In genomic region chr16:12097523-12098428, GRCh38 we compare ENCODE assay signal across 2 cellular contexts.
TF ChIP-seq lines count a peak whose summit lies in the region.

No MANE protein-coding gene starts in this region.

TF ChIP-seq in GM23338, 12 proteins besides CTCF, POLR2A, EP300 and RAD21 (continued from another document):
- TF ChIP-seq ZNF462 (CRISPR knock-in tag; IDR thresholded peaks at IDR 0.05) (no peak), CREB1 (CRISPR knock-in tag; IDR thresholded peaks at IDR 0.05; ENCODE audit: low read depth) (no peak), REST (IDR thresholded peaks at IDR 0.05; ENCODE audit: unreplicated experiment) (no peak), ZNF114 (CRISPR knock-in tag; IDR thresholded peaks at IDR 0.05) (no peak), ZNF331 (CRISPR knock-in tag; IDR thresholded peaks at IDR 0.05; ENCODE audit: low read depth) (no peak), EZH2phosphoT487 (IDR thresholded peaks at IDR 0.05; ENCODE audit: unreplicated experiment) (no peak)

TF ChIP-seq in K562, 482 proteins besides CTCF, POLR2A, EP300 and RAD21 (continued from another document and continues in another):
- TF ChIP-seq JUND (IDR thresholded peaks at IDR 0.05; ENCODE audit: borderline replicate concordance, low read depth, low read length) (peak; percentile 40; the same call in 1 of the 2 replicates), JUND (tag; IDR thresholded peaks at IDR 0.05; ENCODE audit: borderline replicate concordance, low read depth, low read length) (peak; percentile 26; the same call in 1 of the 3 replicates), RBFOX2 (IDR thresholded peaks at IDR 0.05; ENCODE audit: low read depth, low read length) (peak; percentile 36; the same call in 1 of the 2 replicates), RCOR1 (IDR thresholded peaks at IDR 0.05; ENCODE audit: borderline replicate concordance in 1 of 2, low read depth in 2 of 2, low read length in 2 of 2) (peak in 1 of 2 experiments; percentile 66; a peak in 1 of 4 replicates), TAL1 (IDR thresholded peaks at IDR 0.05) (peak; percentile 58), VEZF1 (CRISPR knock-in tag; IDR thresholded peaks at IDR 0.05) (peak; percentile 26; the same call in 1 of the 2 replicates), EGR1 (conservative IDR thresholded peaks at IDR 0.05) (0 out of 2 replicates have a peak, but pooled peaks have one; percentile 15), ASH1L (IDR thresholded peaks at IDR 0.05; ENCODE audit: borderline replicate concordance, low read depth, partially characterized antibody) (no peak), IRF9 (tag; IDR thresholded peaks at IDR 0.05) (0 out of 2 replicates have a peak, but pooled peaks have one; percentile 8), ARID1B (IDR thresholded peaks at IDR 0.05) (peak; percentile 70; the same call in 1 of the 2 replicates), HCFC1 (IDR thresholded peaks at IDR 0.05; ENCODE audit: low read depth, low read length) (no peak), KDM4B (IDR thresholded peaks at IDR 0.05; ENCODE audit: borderline replicate concordance in 2 of 2, low read depth in 1 of 2) (no peak), MEIS2 (IDR thresholded peaks at IDR 0.05; ENCODE audit: partially characterized antibody) (peak; percentile 39), ZNF75A (CRISPR knock-in tag; IDR thresholded peaks at IDR 0.05) (no peak), LEF1 (IDR thresholded peaks at IDR 0.05) (peak; percentile 73; the same call in 1 of the 2 replicates), ARNT (IDR thresholded peaks at IDR 0.05) (0 out of 4 replicates have a peak, but pooled peaks of 1 of the 2 experiments have one; percentile 43), PKNOX1 (IDR thresholded peaks at IDR 0.05) (peak; percentile 37), TOE1 (IDR thresholded peaks at IDR 0.05; ENCODE audit: borderline replicate concordance) (no peak), TOE1 (CRISPR knock-in tag; IDR thresholded peaks at IDR 0.05; ENCODE audit: borderline replicate concordance, low read depth) (no peak), BACH1 (tag; IDR thresholded peaks at IDR 0.05) (0 out of 2 replicates have a peak, but pooled peaks have one; percentile 31), ATF4 (CRISPR knock-in tag; IDR thresholded peaks at IDR 0.05) (peak; percentile 84), KHSRP (IDR thresholded peaks at IDR 0.05) (no peak), CTBP1 (IDR thresholded peaks at IDR 0.05; ENCODE audit: borderline replicate concordance) (peak; percentile 41; the same call in 1 of the 2 replicates), POLR2H (tag; IDR thresholded peaks at IDR 0.05; ENCODE audit: low read depth) (0 out of 2 replicates have a peak, but pooled peaks have one; percentile 28), CREBBP (IDR thresholded peaks at IDR 0.05; ENCODE audit: low read depth, low read length) (no peak), ATF7 (IDR thresholded peaks at IDR 0.05) (peak; percentile 73; the same call in 1 of the 2 replicates), ZNF318 (IDR thresholded peaks at IDR 0.05; ENCODE audit: borderline replicate concordance in 1 of 2, low read depth in 1 of 2) (peak in 1 of 2 experiments; percentile 41; a peak in 1 of 4 replicates), CXXC5 (CRISPR knock-in tag; IDR thresholded peaks at IDR 0.05) (peak; percentile 23; the same call in 1 of the 2 replicates), ZNF398 (CRISPR knock-in tag; IDR thresholded peaks at IDR 0.05) (no peak), MCM2 (IDR thresholded peaks at IDR 0.05; ENCODE audit: low read depth) (no peak), CEBPB (tag; IDR thresholded peaks at IDR 0.05) (peak; percentile 72), NFRKB (IDR thresholded peaks at IDR 0.05; ENCODE audit: low read depth) (peak; percentile 35; the same call in 1 of the 2 replicates), ZNF766 (CRISPR knock-in tag; conservative IDR thresholded peaks at IDR 0.05) (peak; percentile 94), NBN (IDR thresholded peaks at IDR 0.05; ENCODE audit: low read depth) (peak; percentile 53; the same call in 1 of the 2 replicates), KAT8 (IDR thresholded peaks at IDR 0.05; ENCODE audit: low read depth) (no peak), ZNF384 (IDR thresholded peaks at IDR 0.05; ENCODE audit: low read depth, low read length) (no peak), ELF4 (CRISPR knock-in tag; IDR thresholded peaks at IDR 0.05) (no peak), ATF3 (IDR thresholded peaks at IDR 0.05) (peak; percentile 84), ATF3 (CRISPR knock-in tag; conservative IDR thresholded peaks at IDR 0.05) (no peak), SIX5 (IDR thresholded peaks at IDR 0.05; ENCODE audit: borderline replicate concordance in 1 of 2, insufficient read depth in 1 of 2, low read depth in 1 of 2, low read length in 2 of 2) (no peak), SOX6 (IDR thresholded peaks at IDR 0.05) (peak; percentile 60; the same call in 1 of the 2 replicates), MTA1 (IDR thresholded peaks at IDR 0.05; ENCODE audit: borderline replicate concordance) (no peak), ZNF212 (CRISPR knock-in tag; IDR thresholded peaks at IDR 0.05) (no peak), DPF2 (IDR thresholded peaks at IDR 0.05) (peak; percentile 36; the same call in 1 of the 2 replicates), TRIM24 (IDR thresholded peaks at IDR 0.05) (peak; percentile 47 to 83; a peak in 2 of 4 replicates), DIDO1 (tag; IDR thresholded peaks at IDR 0.05; ENCODE audit: low read depth) (no peak), ZNF584 (CRISPR knock-in tag; IDR thresholded peaks at IDR 0.05; ENCODE audit: low read depth) (peak; percentile 63; the same call in 1 of the 2 replicates), NCOR1 (IDR thresholded peaks at IDR 0.05) (peak; percentile 36), TCF3 (CRISPR knock-in tag; IDR thresholded peaks at IDR 0.05) (peak; percentile 75), SMARCA4 (IDR thresholded peaks at IDR 0.05) (peak; percentile 72; the same call in 1 of the 2 replicates), SMAD3 (CRISPR knock-in tag; conservative IDR thresholded peaks at IDR 0.05) (no peak), NR2C2 (CRISPR knock-in tag; IDR thresholded peaks at IDR 0.05) (no peak), NR2C2 (tag; IDR thresholded peaks at IDR 0.05) (peak; percentile 56; the same call in 1 of the 2 replicates), JUN (IDR thresholded peaks at IDR 0.05; ENCODE audit: borderline replicate concordance, low read depth, low read length) (0 out of 2 replicates have a peak, but pooled peaks have one; percentile 33), JUN (CRISPR knock-in tag; IDR thresholded peaks at IDR 0.05; ENCODE audit: borderline replicate concordance) (no peak)
